ENCODE assay signal across 8 cellular contexts in the genomic region with DNA sequence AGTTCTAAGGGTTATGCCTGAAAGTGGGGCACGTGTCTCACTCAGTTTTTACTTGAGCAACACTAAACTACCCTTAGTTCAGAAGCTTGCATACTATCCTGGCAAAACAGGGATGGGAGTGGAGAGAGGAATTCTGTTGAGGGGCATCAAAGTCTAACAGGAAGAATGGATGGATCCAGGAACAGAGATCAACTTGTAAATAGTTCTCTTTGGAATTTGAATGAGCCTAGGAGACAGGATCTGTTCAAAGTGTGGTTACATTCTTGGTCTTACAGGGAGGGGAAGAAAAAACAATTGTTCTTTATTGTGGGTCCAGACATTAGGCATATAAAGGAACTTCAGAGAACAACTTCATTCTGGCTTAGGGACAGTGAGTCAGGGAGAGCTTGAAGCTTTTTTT.
"Had no signal": no experiment of that assay in that cellular context is flagged by ENCODE, and none has a peak within 500 bp of the region (broad histone marks: within the 10 kb centered on the region; RNA-seq: fewer than 3 reads in every experiment).

No MANE protein-coding gene starts in this region.

- DNase-seq: H9, HCEC 1CT, IMR-90, KG1 had no signal

- FAIRE-seq: H1, H54, K562 had no signal

- H3K4me3 ChIP-seq: GM23338, K562 had no signal

- ATAC-seq: GM23338, K562 had no signal
